In genomic region chr7:131111792-131112191, GRCh38 we compare ENCODE assay signal across 13 cellular contexts.
DNase-seq lines count a peak whose midpoint lies in the region; ATAC-seq and TF ChIP-seq lines count a peak whose summit lies in the region.
"Had no signal": no experiment of that assay in that cellular context is flagged by ENCODE, and none has a peak within 500 bp of the region (broad histone marks: within the 10 kb centered on the region; RNA-seq: fewer than 3 reads in every experiment).

No MANE protein-coding gene starts in this region.

- H3K36me3 Mint-ChIP-seq in naive thymus-derived CD4-positive, alpha-beta T cell, result peaks cover 0 to 10% (median 5%) of the 10 kb centered on the region in 5 donors
- H3K36me3 Mint-ChIP-seq: brain had no signal

- peaks cover 0 to 19% (median 0%) of the 10 kb centered on the region in 5 donors for H3K27me3 Mint-ChIP-seq in naive thymus-derived CD4-positive, alpha-beta T cell

- no peak for ATAC-seq in naive thymus-derived CD4-positive, alpha-beta T cell
- no peak for ATAC-seq in GM21528 (IDR thresholded peaks at IDR 0.05; ENCODE audit: low FRiP score, unreplicated experiment)

- DNase-seq in right atrium auricular region (ENCODE audit: low spot score) (no peak), cardiac septum (ENCODE audit: low spot score) (no peak), breast epithelium (ENCODE audit: low spot score in 2 of 2) (no peak), vagina (ENCODE audit: extremely low spot score in 2 of 2) (no peak), T-helper 2 cell (no peak), NCI-H1092 treated with DMSO at 0.1 percent for 48 hours (lab: John Stamatoyannopoulos, UW) (no peak)
- no peak for DNase-seq in naive thymus-derived CD4-positive, alpha-beta T cell
- DNase-seq: activated T-cell treated with anti-CD3 and anti-CD28 coated beads for 4 hours; esophagus squamous epithelium; NCI-H1930; stimulated activated CD4-positive, alpha-beta T cell treated with anti-CD3 and anti-CD28 coated beads, Interleukin-2, amount 100 ng/mL, for 24 hours had no signal

- H3K4me1 Mint-ChIP-seq in naive thymus-derived CD4-positive, alpha-beta T cell, result peaks cover 24 to 45% (median 29%) of the 10 kb centered on the region in 7 donors

- H3K9me3 ChIP-seq in right atrium auricular region, result no peaks in the 10 kb centered on the region
- H3K9me3 ChIP-seq in breast epithelium, result no peaks in the 10 kb centered on the region
- H3K9me3 ChIP-seq in naive thymus-derived CD4-positive, alpha-beta T cell (ENCODE audit: control insufficient read depth in 2 of 3, low read length in 3 of 3), result no peaks in the 10 kb centered on the region
- H3K9me3 ChIP-seq in vagina, result no peaks in the 10 kb centered on the region
- H3K9me3 ChIP-seq: esophagus squamous epithelium had no signal

- TF ChIP-seq CTCF in right atrium auricular region (IDR thresholded peaks at IDR 0.05), result no peak
- no peak for TF ChIP-seq CTCF in breast epithelium (IDR thresholded peaks at IDR 0.05)
- no peak for TF ChIP-seq CTCF in vagina (IDR thresholded peaks at IDR 0.05)

- no peak overlapping the region for H3K4me3 Mint-ChIP-seq in naive thymus-derived CD4-positive, alpha-beta T cell

- intact Hi-C loops in cardiac septum (cut with DNase I) (no loop called here), breast epithelium (cut with DNase I; ENCODE audit: low total_unique reads) (no loop called here), vagina (cut with DNase I) (no loop called here)
- intact Hi-C loops in naive thymus-derived CD4-positive, alpha-beta T cell (cut with micrococcal nuclease), result loop anchor here in 1 of 2 donors (5.0 kb wide), 1 partner anchor 36 kb away; no protein-coding TSS in a partner anchor

- TF ChIP-seq POLR2A in breast epithelium (IDR thresholded peaks at IDR 0.05), result no peak
- no peak for TF ChIP-seq POLR2A in vagina (IDR thresholded peaks at IDR 0.05)

- H3K36me3 ChIP-seq in right atrium auricular region, result no peaks in the 10 kb centered on the region
- no peaks in the 10 kb centered on the region for H3K36me3 ChIP-seq in breast epithelium
- H3K36me3 ChIP-seq in naive thymus-derived CD4-positive, alpha-beta T cell (ENCODE audit: control insufficient read depth in 2 of 3, insufficient read depth in 3 of 3, low read length in 3 of 3), result peaks cover 0 to 15% (median 0%) of the 10 kb centered on the region in 3 experiments
- H3K36me3 ChIP-seq in vagina, result no peaks in the 10 kb centered on the region
- H3K36me3 ChIP-seq: esophagus squamous epithelium had no signal

- H3K4me1 ChIP-seq in right atrium auricular region (peaks cover 0 to 31% of the 10 kb centered on the region in 2 donors), breast epithelium (no peaks in the 10 kb centered on the region), vagina (peaks cover 22% of the 10 kb centered on the region)
- H3K4me1 ChIP-seq in naive thymus-derived CD4-positive, alpha-beta T cell (ENCODE audit: control insufficient read depth in 2 of 2, insufficient read depth in 2 of 2, low read length in 2 of 2), result peaks cover 18 to 24% of the 10 kb centered on the region in 2 donors

- POLR2A ChIA-PET in naive thymus-derived CD4-positive, alpha-beta T cell (lab: Charles Lee), result no interaction called here

- CTCF ChIA-PET in naive thymus-derived CD4-positive, alpha-beta T cell (lab: Charles Lee), result no interaction called here

- H3K9me3 Mint-ChIP-seq in naive thymus-derived CD4-positive, alpha-beta T cell, result peaks cover 0 to 6% (median 0%) of the 10 kb centered on the region in 11 donors
- H3K9me3 Mint-ChIP-seq: brain had no signal

- H3K27me3 ChIP-seq in right atrium auricular region, result no peaks in the 10 kb centered on the region
- no peaks in the 10 kb centered on the region for H3K27me3 ChIP-seq in breast epithelium
- H3K27me3 ChIP-seq in naive thymus-derived CD4-positive, alpha-beta T cell (ENCODE audit: control insufficient read depth in 2 of 2, insufficient read depth in 2 of 2, low read length in 2 of 2), result no peaks in the 10 kb centered on the region
- H3K27me3 ChIP-seq in vagina, result no peaks in the 10 kb centered on the region
- H3K27me3 ChIP-seq: esophagus squamous epithelium had no signal

- peak overlapping the region in 5 of 9 donors; percentile 27 to 89 (median 51) for H3K27ac Mint-ChIP-seq in naive thymus-derived CD4-positive, alpha-beta T cell

- H3K4me3 ChIP-seq in right atrium auricular region (no peak overlapping the region), breast epithelium (no peak overlapping the region), vagina (no peak overlapping the region)
- no peak overlapping the region for H3K4me3 ChIP-seq in naive thymus-derived CD4-positive, alpha-beta T cell (ENCODE audit: low read length)

- H3K27ac ChIP-seq in right atrium auricular region (peak overlapping the region; percentile 98 to 99), breast epithelium (peak overlapping the region; percentile 100), vagina (peak overlapping the region; percentile 100)
- no peak overlapping the region for H3K27ac ChIP-seq in naive thymus-derived CD4-positive, alpha-beta T cell (ENCODE audit: low read depth, low read length)
